In the genomic region with DNA sequence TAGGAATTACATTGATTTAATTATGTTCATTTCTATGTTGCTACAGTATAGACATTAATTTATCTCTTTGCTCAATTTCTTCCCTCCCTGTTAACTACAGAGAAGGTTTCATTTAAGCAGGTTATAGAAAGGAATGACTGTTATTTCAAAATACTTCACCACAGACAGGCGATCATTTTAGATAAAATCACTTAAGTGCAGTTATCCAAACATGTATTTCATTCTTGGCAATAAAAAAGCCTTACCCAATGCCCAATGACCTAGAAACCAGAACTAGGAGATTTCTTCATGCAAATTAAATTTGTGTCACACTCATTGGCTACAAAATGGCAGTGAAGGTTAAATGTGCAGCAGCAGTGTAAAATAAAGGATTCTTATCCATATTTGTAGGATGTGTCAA, we compare ENCODE assay signal across 22 cellular contexts.
"Had no signal": no experiment of that assay in that cellular context is flagged by ENCODE, and none has a peak within 500 bp of the region (broad histone marks: within the 10 kb centered on the region; RNA-seq: fewer than 3 reads in every experiment).

No MANE protein-coding gene starts in this region.

- H3K4me1 Mint-ChIP-seq: activated B cell treated with CpG ODN at 0.5 μM for 24 hours; activated CD4-positive, alpha-beta memory T cell treated with anti-CD3 and anti-CD28 coated beads, Interleukin-2, amount 10 ng/mL, durations not matched to agents 7 days and 5 days; activated CD8-positive, alpha-beta memory T cell treated with anti-CD3 and anti-CD28 coated beads, Interleukin-2, amount 10 ng/mL, durations not matched to agents 7 days and 5 days; activated naive CD8-positive, alpha-beta T cell treated with anti-CD3 and anti-CD28 coated beads for 36 hours; stimulated activated effector memory CD8-positive, alpha-beta T cell treated with anti-CD3 and anti-CD28 coated beads, Interleukin-12 subunit alpha, Interleukin-12 subunit beta, amount 100 ng/mL, for 72 hours had no signal

- ATAC-seq: activated CD8-positive, alpha-beta memory T cell treated with anti-CD3 and anti-CD28 coated beads, Interleukin-2, amount 10 ng/mL, durations not matched to agents 7 days and 5 days; effector memory CD8-positive, alpha-beta T cell; left ventricle myocardium superior; natural killer cell treated with Interleukin-12 subunit alpha and Interleukin-12 subunit beta and Interleukin-15 and Interleukin-18, amount 100 ng/mL, for 72 hours; sciatic nerve; stimulated activated effector memory CD8-positive, alpha-beta T cell treated with anti-CD3 and anti-CD28 coated beads, Interleukin-12 subunit alpha, Interleukin-12 subunit beta, amount 100 ng/mL, for 72 hours had no signal

- H3K4me3 Mint-ChIP-seq: activated B cell treated with CpG ODN at 0.5 μM for 24 hours; activated CD4-positive, alpha-beta memory T cell treated with anti-CD3 and anti-CD28 coated beads, Interleukin-2, amount 10 ng/mL, durations not matched to agents 7 days and 5 days; activated CD8-positive, alpha-beta memory T cell treated with anti-CD3 and anti-CD28 coated beads, Interleukin-2, amount 10 ng/mL, durations not matched to agents 7 days and 5 days; activated naive CD8-positive, alpha-beta T cell treated with anti-CD3 and anti-CD28 coated beads for 36 hours; dendritic cell treated with granulocyte-macrophage colony-stimulating factor and Interleukin-4, amounts not matched to agents 40 ng/mL and 50 ng/mL, for 4 days; effector memory CD8-positive, alpha-beta T cell; natural killer cell treated with Interleukin-12 subunit alpha and Interleukin-12 subunit beta and Interleukin-15 and Interleukin-18, amount 100 ng/mL, for 72 hours; stimulated activated effector memory CD8-positive, alpha-beta T cell treated with anti-CD3 and anti-CD28 coated beads, Interleukin-12 subunit alpha, Interleukin-12 subunit beta, amount 100 ng/mL, for 72 hours; type B pancreatic cell had no signal

- H3K36me3 ChIP-seq: brain microvascular endothelial cell, neutrophil, stomach had no signal

- DNase-seq: activated B cell treated with CpG ODN at 0.5 μM for 24 hours; activated CD4-positive, alpha-beta memory T cell treated with anti-CD3 and anti-CD28 coated beads, Interleukin-2, amount 10 ng/mL, durations not matched to agents 7 days and 5 days; activated CD4-positive, alpha-beta T cell treated with anti-CD3 and anti-CD28 coated beads for 48 hours; activated CD8-positive, alpha-beta memory T cell treated with anti-CD3 and anti-CD28 coated beads, Interleukin-2, amount 10 ng/mL, durations not matched to agents 7 days and 5 days; activated naive CD8-positive, alpha-beta T cell treated with anti-CD3 and anti-CD28 coated beads for 36 hours; brain microvascular endothelial cell; cerebellar nuclear complex; effector memory CD8-positive, alpha-beta T cell; head of caudate nucleus; left ventricle myocardium superior; stimulated activated CD4-positive, alpha-beta T cell treated with anti-CD3 and anti-CD28 coated beads, Interleukin-4, amount 100 ng/mL, for 24 hours; stomach; testis had no signal

- H3K27ac Mint-ChIP-seq: activated B cell treated with CpG ODN at 0.5 μM for 24 hours; activated CD4-positive, alpha-beta memory T cell treated with anti-CD3 and anti-CD28 coated beads, Interleukin-2, amount 10 ng/mL, durations not matched to agents 7 days and 5 days; activated CD8-positive, alpha-beta memory T cell treated with anti-CD3 and anti-CD28 coated beads, Interleukin-2, amount 10 ng/mL, durations not matched to agents 7 days and 5 days; activated naive CD8-positive, alpha-beta T cell treated with anti-CD3 and anti-CD28 coated beads for 36 hours; dendritic cell treated with granulocyte-macrophage colony-stimulating factor and Interleukin-4, amounts not matched to agents 40 ng/mL and 50 ng/mL, for 4 days; effector memory CD8-positive, alpha-beta T cell; natural killer cell treated with Interleukin-12 subunit alpha and Interleukin-12 subunit beta and Interleukin-15 and Interleukin-18, amount 100 ng/mL, for 72 hours; stimulated activated effector memory CD8-positive, alpha-beta T cell treated with anti-CD3 and anti-CD28 coated beads, Interleukin-12 subunit alpha, Interleukin-12 subunit beta, amount 100 ng/mL, for 72 hours; type B pancreatic cell had no signal

- H3K27me3 ChIP-seq: brain microvascular endothelial cell, neutrophil, testis had no signal

- H3K27me3 Mint-ChIP-seq: activated B cell treated with CpG ODN at 0.5 μM for 24 hours; activated CD4-positive, alpha-beta memory T cell treated with anti-CD3 and anti-CD28 coated beads, Interleukin-2, amount 10 ng/mL, durations not matched to agents 7 days and 5 days; activated CD8-positive, alpha-beta memory T cell treated with anti-CD3 and anti-CD28 coated beads, Interleukin-2, amount 10 ng/mL, durations not matched to agents 7 days and 5 days; activated naive CD8-positive, alpha-beta T cell treated with anti-CD3 and anti-CD28 coated beads for 36 hours; dendritic cell treated with granulocyte-macrophage colony-stimulating factor and Interleukin-4, amounts not matched to agents 40 ng/mL and 50 ng/mL, for 4 days; effector memory CD8-positive, alpha-beta T cell; natural killer cell treated with Interleukin-12 subunit alpha and Interleukin-12 subunit beta and Interleukin-15 and Interleukin-18, amount 100 ng/mL, for 72 hours; type B pancreatic cell had no signal

- H3K9me3 ChIP-seq: neutrophil, testis had no signal

- H3K27ac ChIP-seq: brain microvascular endothelial cell, epithelial cell of prostate, neutrophil, parathyroid adenoma, stomach, testis had no signal

- H3K4me3 ChIP-seq: stomach, testis had no signal

- H3K4me1 ChIP-seq: parathyroid adenoma, stomach, testis had no signal

- FAIRE-seq: frontal cortex had no signal

- H3K36me3 Mint-ChIP-seq: activated CD8-positive, alpha-beta memory T cell treated with anti-CD3 and anti-CD28 coated beads, Interleukin-2, amount 10 ng/mL, durations not matched to agents 7 days and 5 days; activated naive CD8-positive, alpha-beta T cell treated with anti-CD3 and anti-CD28 coated beads for 36 hours; stimulated activated effector memory CD8-positive, alpha-beta T cell treated with anti-CD3 and anti-CD28 coated beads, Interleukin-12 subunit alpha, Interleukin-12 subunit beta, amount 100 ng/mL, for 72 hours; type B pancreatic cell had no signal
